ENCODE assay signal across 21 cellular contexts in genomic region chr6:126076992-126077664, GRCh38.
A peak's percentile ranks its signal among the peaks of the same experiment; 100 is the strongest.
DNase-seq lines count a peak whose midpoint lies in the region; ATAC-seq and TF ChIP-seq lines count a peak whose summit lies in the region.
"Had no signal": no experiment of that assay in that cellular context is flagged by ENCODE, and none has a peak within 500 bp of the region (broad histone marks: within the 10 kb centered on the region; RNA-seq: fewer than 3 reads in every experiment).

No MANE protein-coding gene starts in this region.

- H3K9me2 ChIP-seq in GM23248 (ENCODE audit: insufficient read depth), result no peaks in the 10 kb centered on the region

- in situ Hi-C loops in GM23248 (cut with MboI), result no loop called here
- in situ Hi-C loops in gastrocnemius medialis (cut with MboI; ENCODE audit: low sequenced_read_pairs in 4 of 4), result no loop called here

- DNase-seq in GM23248 (no peak), erythroblast (lab: John Stamatoyannopoulos, UW) (peak; percentile 43 to 53), left lobe of liver (ENCODE audit: low spot score) (peak; percentile 54), gastrocnemius medialis (no peak), HuH-7.5 (ENCODE audit: low spot score) (no peak), 8988T (no peak), cardiac septum (ENCODE audit: low spot score) (no peak)
- DNase-seq: activated CD4-positive, alpha-beta T cell treated with anti-CD3 and anti-CD28 coated beads for 4 hours; activated CD8-positive, alpha-beta memory T cell treated with anti-CD3 and anti-CD28 coated beads for 24 hours; activated T-cell treated with anti-CD3 and anti-CD28 coated beads, Interleukin-2, amount 50 U/mL, for 1 hour; brain microvascular endothelial cell; CD4-positive, CD25-positive, alpha-beta regulatory T cell; effector CD8-positive, alpha-beta T cell; naive thymus-derived CD4-positive, alpha-beta T cell; NCI-H187; NCI-H69; RPMI8226; stimulated activated CD4-positive, alpha-beta T cell treated with anti-CD3 and anti-CD28 coated beads, Interleukin-2, amount 100 ng/mL, for 24 hours; testis had no signal

- H3K27ac ChIP-seq in GM23248, result no peak overlapping the region; the same call in 1 of the 2 replicates
- H3K27ac ChIP-seq in gastrocnemius medialis, result no peak overlapping the region
- H3K27ac ChIP-seq: brain microvascular endothelial cell, testis had no signal

- 27 to 38% methylated on average over 3 of the region's 3 CpGs for WGBS in GM23248 (ENCODE audit: low coverage in 1 of 2, low lambda C conversion rate in 2 of 2, missing lambda C conversion rate in 2 of 2), 2 experiments

- H3K4me2 ChIP-seq in GM23248 (ENCODE audit: unreplicated experiment), result peak overlapping the region; percentile 47
- H3K4me2 ChIP-seq: smooth muscle cell had no signal

- H3K79me2 ChIP-seq in GM23248 (ENCODE audit: insufficient read depth), result no peaks in the 10 kb centered on the region

- no peaks in the 10 kb centered on the region for H4K20me1 ChIP-seq in GM23248 (ENCODE audit: insufficient read depth)

- H3K4me3 ChIP-seq in GM23248, result no peak overlapping the region
- no peak overlapping the region for H3K4me3 ChIP-seq in gastrocnemius medialis
- H3K4me3 ChIP-seq: smooth muscle cell, testis had no signal

- no peak overlapping the region for H2AFZ ChIP-seq in GM23248

- peaks cover 18% of the 10 kb centered on the region; the same call in 1 of the 2 replicates for H3F3A ChIP-seq in GM23248 (ENCODE audit: insufficient read depth)

- H3K4me1 ChIP-seq in GM23248 (ENCODE audit: insufficient read depth), result peaks cover 23% of the 10 kb centered on the region
- H3K4me1 ChIP-seq in gastrocnemius medialis, result no peaks in the 10 kb centered on the region
- H3K4me1 ChIP-seq: testis had no signal

- TF ChIP-seq CTCF in gastrocnemius medialis (IDR thresholded peaks at IDR 0.05 in 4 of 5, conservative IDR thresholded peaks at IDR 0.05 in 1 of 5), result no peak

- no peaks in the 10 kb centered on the region for H3K9me3 ChIP-seq in GM23248 (ENCODE audit: low read depth)
- H3K9me3 ChIP-seq in gastrocnemius medialis, result no peaks in the 10 kb centered on the region
- H3K9me3 ChIP-seq: testis had no signal

- H3K27me3 ChIP-seq in GM23248 (replicated peaks; ENCODE audit: insufficient read depth), result no peaks in the 10 kb centered on the region
- H3K27me3 ChIP-seq in gastrocnemius medialis, result no peaks in the 10 kb centered on the region
- H3K27me3 ChIP-seq: brain microvascular endothelial cell, testis had no signal

- H3K9ac ChIP-seq in GM23248, result no peak overlapping the region

- intact Hi-C loops in gastrocnemius medialis (cut with DNase I; ENCODE audit: low total_unique reads) (no loop called here), cardiac septum (cut with DNase I) (no loop called here)

- H3K36me3 ChIP-seq in GM23248 (ENCODE audit: low read depth), result no peaks in the 10 kb centered on the region
- no peaks in the 10 kb centered on the region for H3K36me3 ChIP-seq in gastrocnemius medialis
- H3K36me3 ChIP-seq: brain microvascular endothelial cell had no signal

- TF ChIP-seq POLR2A in erythroblast (IDR thresholded peaks at IDR 0.05; ENCODE audit: low read length) (no peak), gastrocnemius medialis (IDR thresholded peaks at IDR 0.05) (no peak)

- ATAC-seq in left lobe of liver, result peak; percentile 84
- peak; percentile 27 to 42 for ATAC-seq in gastrocnemius medialis
- no peak for ATAC-seq in GM19395 (IDR thresholded peaks at IDR 0.05; ENCODE audit: unreplicated experiment)
- ATAC-seq: naive thymus-derived CD4-positive, alpha-beta T cell had no signal

Comparison
In these comparisons a context has a peak if more than half of its experiments do, and no peak if none do; other contexts are left out.
1. DNase-seq: peak in erythroblast (2 of 2) and left lobe of liver (single experiment); none in GM23248 (single experiment), gastrocnemius medialis (0 of 2), HuH-7.5 (single experiment), 8988T (single experiment) and cardiac septum (single experiment).